Comparison of ENCODE assay signal across 1 cellular context in the genomic region with DNA sequence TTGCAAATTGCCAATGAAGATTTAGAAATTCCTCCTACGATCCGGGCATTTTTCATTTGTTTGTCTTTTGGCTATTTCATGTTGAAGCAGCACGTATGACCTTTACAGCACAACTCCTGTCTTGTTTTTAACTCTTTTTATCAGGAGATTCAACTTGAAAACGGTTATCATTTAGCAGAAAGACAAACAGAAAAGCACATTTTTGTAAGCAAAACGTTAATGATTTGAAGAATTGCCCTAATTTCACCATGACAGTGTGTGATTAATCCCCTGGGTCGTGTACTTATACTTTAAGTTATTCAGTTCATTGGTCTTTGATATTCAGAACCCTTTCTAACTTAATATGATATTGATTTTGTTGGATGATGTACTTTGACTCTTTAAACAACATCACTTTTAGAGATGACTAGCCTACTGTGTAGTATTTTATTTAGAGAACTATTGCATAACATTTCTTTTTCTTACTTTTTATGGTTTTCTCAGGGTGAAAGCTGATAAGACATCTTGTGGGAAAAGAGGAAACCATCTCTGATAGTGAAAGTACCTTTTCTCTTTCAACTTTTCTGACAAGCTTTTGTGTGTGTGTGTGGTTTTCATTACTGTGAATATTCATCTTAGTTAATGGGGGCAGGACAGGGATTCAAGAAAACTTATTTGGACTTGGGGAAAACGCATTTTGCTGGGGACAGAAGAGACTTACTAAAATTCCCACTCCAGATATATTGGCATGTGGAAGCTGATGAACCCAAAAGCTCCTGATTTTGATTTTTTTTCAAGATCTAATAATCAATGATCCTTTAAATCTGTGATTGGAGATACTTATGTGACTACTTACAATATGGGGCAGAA.
TF ChIP-seq lines count a peak whose summit lies in the region.

No MANE protein-coding gene starts in this region.

TF ChIP-seq in HepG2, 621 proteins besides CTCF, POLR2A, EP300 and RAD21 (continued from another document and continues in another):
- TF ChIP-seq SP5 (CRISPR knock-in tag; IDR thresholded peaks at IDR 0.05; ENCODE audit: borderline replicate concordance, low read depth) (no peak; the same call in 1 of the 2 replicates), HNF1A (IDR thresholded peaks at IDR 0.05; ENCODE audit: low read depth) (peak; percentile 99), HNF1A (CRISPR knock-in tag; IDR thresholded peaks at IDR 0.05; ENCODE audit: borderline replicate concordance) (peak; percentile 99), ELK4 (CRISPR knock-in tag; IDR thresholded peaks at IDR 0.05; ENCODE audit: borderline replicate concordance) (no peak), ZNF253 (CRISPR knock-in tag; IDR thresholded peaks at IDR 0.05; ENCODE audit: borderline replicate concordance) (no peak), NR2F6 (IDR thresholded peaks at IDR 0.05) (peak; percentile 96), NR2F6 (CRISPR knock-in tag; IDR thresholded peaks at IDR 0.05) (peak; percentile 89), ZZZ3 (CRISPR knock-in tag; IDR thresholded peaks at IDR 0.05; ENCODE audit: borderline replicate concordance) (no peak), CBX1 (IDR thresholded peaks at IDR 0.05; ENCODE audit: low read depth) (no peak), TEAD3 (CRISPR knock-in tag; optimal IDR thresholded peaks at IDR 0.05; ENCODE audit: borderline replicate concordance) (peak; percentile 94), RCOR2 (CRISPR knock-in tag; IDR thresholded peaks at IDR 0.05) (peak; percentile 75), SKI (IDR thresholded peaks at IDR 0.05; ENCODE audit: partially characterized antibody) (no peak), TEAD2 (CRISPR knock-in tag; IDR thresholded peaks at IDR 0.05) (no peak), PPARG (CRISPR knock-in tag; conservative IDR thresholded peaks at IDR 0.05) (peak; percentile 77), ISL2 (CRISPR knock-in tag; IDR thresholded peaks at IDR 0.05) (peak; percentile 97), THRA (CRISPR knock-in tag; IDR thresholded peaks at IDR 0.05; ENCODE audit: borderline replicate concordance) (peak; percentile 62; the same call in 1 of the 2 replicates), RBM22 (optimal IDR thresholded peaks at IDR 0.05; ENCODE audit: low read length) (no peak), ZNF775 (CRISPR knock-in tag; IDR thresholded peaks at IDR 0.05; ENCODE audit: borderline replicate concordance) (no peak), ZNF563 (CRISPR knock-in tag; IDR thresholded peaks at IDR 0.05) (no peak), NFIC (IDR thresholded peaks at IDR 0.05; ENCODE audit: low read length) (peak; percentile 98), ZFP36 (IDR thresholded peaks at IDR 0.05; ENCODE audit: borderline replicate concordance, low read depth, low read length, partially characterized antibody) (no peak), ATM (IDR thresholded peaks at IDR 0.05; ENCODE audit: borderline replicate concordance) (no peak), MXD4 (CRISPR knock-in tag; IDR thresholded peaks at IDR 0.05) (0 out of 2 replicates have a peak, but pooled peaks have one; percentile 35), PRPF4 (IDR thresholded peaks at IDR 0.05; ENCODE audit: low read depth, low read length, poor library complexity, severe bottlenecking) (no peak), THYN1 (CRISPR knock-in tag; IDR thresholded peaks at IDR 0.05; ENCODE audit: borderline replicate concordance, low read depth) (no peak), ZNF296 (CRISPR knock-in tag; conservative IDR thresholded peaks at IDR 0.05) (no peak), USF2 (IDR thresholded peaks at IDR 0.05; ENCODE audit: low read depth, low read length) (no peak), USF2 (CRISPR knock-in tag; IDR thresholded peaks at IDR 0.05; ENCODE audit: borderline replicate concordance) (no peak), ZFP1 (CRISPR knock-in tag; IDR thresholded peaks at IDR 0.05) (peak; percentile 53; the same call in 1 of the 2 replicates), ETV5 (CRISPR knock-in tag; IDR thresholded peaks at IDR 0.05; ENCODE audit: borderline replicate concordance) (peak; percentile 58; the same call in 1 of the 2 replicates), ZNF367 (CRISPR knock-in tag; IDR thresholded peaks at IDR 0.05; ENCODE audit: borderline replicate concordance) (no peak), PHF20 (CRISPR knock-in tag; IDR thresholded peaks at IDR 0.05) (no peak), ZNF562 (CRISPR knock-in tag; IDR thresholded peaks at IDR 0.05; ENCODE audit: borderline replicate concordance) (no peak)
- TF ChIP-seq, protein P1, sequence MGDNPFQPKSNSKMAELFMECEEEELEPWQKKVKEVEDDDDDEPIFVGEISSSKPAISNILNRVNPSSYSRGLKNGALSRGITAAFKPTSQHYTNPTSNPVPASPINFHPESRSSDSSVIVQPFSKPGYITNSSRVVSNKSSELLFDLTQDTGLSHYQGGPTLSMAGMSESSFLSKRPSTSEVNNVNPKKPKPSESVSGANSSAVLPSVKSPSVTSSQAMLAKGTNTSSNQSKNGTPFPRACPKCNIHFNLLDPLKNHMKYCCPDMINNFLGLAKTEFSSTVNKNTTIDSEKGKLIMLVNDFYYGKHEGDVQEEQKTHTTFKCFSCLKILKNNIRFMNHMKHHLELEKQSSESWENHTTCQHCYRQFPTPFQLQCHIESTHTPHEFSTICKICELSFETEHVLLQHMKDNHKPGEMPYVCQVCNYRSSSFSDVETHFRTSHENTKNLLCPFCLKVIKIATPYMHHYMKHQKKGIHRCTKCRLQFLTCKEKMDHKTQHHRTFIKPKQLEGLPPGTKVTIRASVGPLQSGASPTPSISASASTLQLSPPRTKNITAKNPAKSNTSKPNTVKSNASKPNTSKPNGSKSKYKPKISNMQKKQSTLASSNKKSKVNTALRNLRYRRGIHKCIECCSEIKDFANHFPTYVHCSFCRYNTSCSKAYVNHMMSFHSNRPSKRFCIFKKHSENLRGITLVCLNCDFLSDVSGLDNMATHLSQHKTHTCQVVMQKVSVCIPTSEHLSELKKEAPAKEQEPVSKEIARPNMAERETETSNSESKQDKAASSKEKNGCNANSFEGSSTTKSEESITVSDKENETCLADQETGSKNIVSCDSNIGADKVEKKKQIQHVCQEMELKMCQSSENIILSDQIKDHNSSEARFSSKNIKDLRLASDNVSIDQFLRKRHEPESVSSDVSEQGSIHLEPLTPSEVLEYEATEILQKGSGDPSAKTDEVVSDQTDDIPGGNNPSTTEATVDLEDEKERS (CRISPR knock-in tag; IDR thresholded peaks at IDR 0.05) = no peak
- TF ChIP-seq, protein P2, sequence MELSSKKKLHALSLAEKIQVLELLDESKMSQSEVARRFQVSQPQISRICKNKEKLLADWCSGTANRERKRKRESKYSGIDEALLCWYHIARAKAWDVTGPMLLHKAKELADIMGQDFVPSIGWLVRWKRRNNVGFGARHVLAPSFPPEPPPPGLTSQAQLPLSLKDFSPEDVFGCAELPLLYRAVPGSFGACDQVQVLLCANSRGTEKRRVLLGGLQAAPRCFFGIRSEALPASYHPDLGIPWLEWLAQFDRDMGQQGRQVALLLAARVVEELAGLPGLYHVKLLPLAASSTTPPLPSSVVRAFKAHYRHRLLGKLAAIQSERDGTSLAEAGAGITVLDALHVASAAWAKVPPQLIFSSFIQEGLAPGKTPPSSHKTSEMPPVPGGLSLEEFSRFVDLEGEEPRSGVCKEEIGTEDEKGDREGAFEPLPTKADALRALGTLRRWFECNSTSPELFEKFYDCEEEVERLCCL (CRISPR knock-in tag; IDR thresholded peaks at IDR 0.05; ENCODE audit: borderline replicate concordance) = no peak
- TF ChIP-seq, protein P3, sequence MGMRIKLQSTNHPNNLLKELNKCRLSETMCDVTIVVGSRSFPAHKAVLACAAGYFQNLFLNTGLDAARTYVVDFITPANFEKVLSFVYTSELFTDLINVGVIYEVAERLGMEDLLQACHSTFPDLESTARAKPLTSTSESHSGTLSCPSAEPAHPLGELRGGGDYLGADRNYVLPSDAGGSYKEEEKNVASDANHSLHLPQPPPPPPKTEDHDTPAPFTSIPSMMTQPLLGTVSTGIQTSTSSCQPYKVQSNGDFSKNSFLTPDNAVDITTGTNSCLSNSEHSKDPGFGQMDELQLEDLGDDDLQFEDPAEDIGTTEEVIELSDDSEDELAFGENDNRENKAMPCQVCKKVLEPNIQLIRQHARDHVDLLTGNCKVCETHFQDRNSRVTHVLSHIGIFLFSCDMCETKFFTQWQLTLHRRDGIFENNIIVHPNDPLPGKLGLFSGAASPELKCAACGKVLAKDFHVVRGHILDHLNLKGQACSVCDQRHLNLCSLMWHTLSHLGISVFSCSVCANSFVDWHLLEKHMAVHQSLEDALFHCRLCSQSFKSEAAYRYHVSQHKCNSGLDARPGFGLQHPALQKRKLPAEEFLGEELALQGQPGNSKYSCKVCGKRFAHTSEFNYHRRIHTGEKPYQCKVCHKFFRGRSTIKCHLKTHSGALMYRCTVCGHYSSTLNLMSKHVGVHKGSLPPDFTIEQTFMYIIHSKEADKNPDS (CRISPR knock-in tag; IDR thresholded peaks at IDR 0.05) = no peak; the same call in 1 of the 2 replicates
